ENCODE assay signal across 21 cellular contexts in genomic region chr20:56987992-56988391, GRCh38.
DNase-seq lines count a peak whose midpoint lies in the region; ATAC-seq and TF ChIP-seq lines count a peak whose summit lies in the region.
"Had no signal": no experiment of that assay in that cellular context is flagged by ENCODE, and none has a peak within 500 bp of the region (broad histone marks: within the 10 kb centered on the region; RNA-seq: fewer than 3 reads in every experiment).

No MANE protein-coding gene starts in this region.

- H3K9ac ChIP-seq in HCT116 (ENCODE audit: low read length) (no peak overlapping the region), trophoblast cell (ENCODE audit: low read length) (no peak overlapping the region)

- CTCF ChIA-PET in HCT116 (lab: Charles Lee), result interaction anchor here (1.0 kb wide), 1 partner anchor 14 kb away, joined by 3 read pairs; no protein-coding TSS in a partner anchor
- CTCF ChIA-PET in naive thymus-derived CD4-positive, alpha-beta T cell (lab: Charles Lee), result no interaction called here

- H2BK12ac ChIP-seq in trophoblast cell (ENCODE audit: low read length), result peak overlapping the region; percentile 74

- H2BK5ac ChIP-seq in trophoblast cell (ENCODE audit: low read depth, low read length, poor library complexity), result peak overlapping the region; percentile 75

- BruUV-seq in HCT116 (replicated peaks; lab: Mats Ljungman, UMichigan), result no TSS peak

- peak overlapping the region; percentile 23 to 52 for H3K4me3 ChIP-seq in HCT116 (replicated peaks in 1 of 2; ENCODE audit: low read depth in 1 of 2, low read length in 2 of 2)
- no peak overlapping the region for H3K4me3 ChIP-seq in trophoblast cell (ENCODE audit: low read depth, low read length)
- H3K4me3 ChIP-seq in naive thymus-derived CD4-positive, alpha-beta T cell (ENCODE audit: low read length), result no peak overlapping the region
- H3K4me3 ChIP-seq: spleen, stomach, upper lobe of left lung had no signal

- peak overlapping the region; percentile 40 for H3K14ac ChIP-seq in trophoblast cell (ENCODE audit: low read length)

- H3K27me3 Mint-ChIP-seq in chondrocyte (ENCODE audit: low read depth) (no peaks in the 10 kb centered on the region), T-helper 17 cell (peaks cover 20% of the 10 kb centered on the region)
- H3K27me3 Mint-ChIP-seq in naive thymus-derived CD4-positive, alpha-beta T cell, result peaks cover 0 to 29% (median 22%) of the 10 kb centered on the region in 5 donors

- no peaks in the 10 kb centered on the region for H3K9me2 ChIP-seq in HCT116 (ENCODE audit: insufficient read depth)

- H3K9me3 Mint-ChIP-seq in chondrocyte (ENCODE audit: low read depth), result peaks cover 33% of the 10 kb centered on the region
- peaks cover 0 to 44% (median 11%) of the 10 kb centered on the region in 11 donors for H3K9me3 Mint-ChIP-seq in naive thymus-derived CD4-positive, alpha-beta T cell
- H3K9me3 Mint-ChIP-seq: activated CD4-positive, alpha-beta T cell treated with anti-CD3 and anti-CD28 coated beads, Interleukin-2, amount 10 ng/mL, durations not matched to agents 7 days and 5 days had no signal

- RAD21 ChIA-PET in HCT116 (lab: Charles Lee; ENCODE audit: low non-redundant PET in 1 of 2, low total read pairs in 2 of 2, uncharacterized antibody in 2 of 2, unreplicated experiment in 2 of 2), result no interaction called here

- H3K4me3 Mint-ChIP-seq in chondrocyte (ENCODE audit: unreplicated experiment), result peak overlapping the region; percentile 51
- H3K4me3 Mint-ChIP-seq in naive thymus-derived CD4-positive, alpha-beta T cell, result no peak overlapping the region
- H3K4me3 Mint-ChIP-seq in T-helper 17 cell, result no peak overlapping the region
- H3K4me3 Mint-ChIP-seq: activated CD4-positive, alpha-beta T cell treated with anti-CD3 and anti-CD28 coated beads, Interleukin-2, amount 10 ng/mL, durations not matched to agents 7 days and 5 days; activated naive CD8-positive, alpha-beta T cell treated with anti-CD3 and anti-CD28 coated beads, Interleukin-2, amount 50 U/mL, for 24 hours; B cell had no signal

- no peak overlapping the region for H3K4ac ChIP-seq in trophoblast cell (ENCODE audit: low read depth, low read length)

- POLR2A ChIA-PET in HCT116 (lab: Charles Lee), result no interaction called here
- POLR2A ChIA-PET in naive thymus-derived CD4-positive, alpha-beta T cell (lab: Charles Lee), result no interaction called here

- H3K4me1 ChIP-seq in HCT116 (ENCODE audit: control insufficient read depth in 1 of 2, insufficient read depth in 2 of 2, low read length in 2 of 2), result peaks cover 0 to 22% of the 10 kb centered on the region in 2 experiments; a peak in 2 of 4 replicates
- peaks cover 7 to 8% of the 10 kb centered on the region in 2 experiments for H3K4me1 ChIP-seq in trophoblast cell (ENCODE audit: control insufficient read depth in 1 of 2, insufficient read depth in 2 of 2, low read length in 2 of 2)
- H3K4me1 ChIP-seq in naive thymus-derived CD4-positive, alpha-beta T cell (ENCODE audit: control insufficient read depth in 2 of 2, insufficient read depth in 2 of 2, low read length in 2 of 2), result no peaks in the 10 kb centered on the region
- H3K4me1 ChIP-seq: spleen, stomach, upper lobe of left lung had no signal

- no peak overlapping the region for H3K23ac ChIP-seq in trophoblast cell (ENCODE audit: low read length)

- H3K27ac Mint-ChIP-seq in chondrocyte (ENCODE audit: unreplicated experiment) (no peak overlapping the region), T-helper 17 cell (no peak overlapping the region)
- H3K27ac Mint-ChIP-seq in naive thymus-derived CD4-positive, alpha-beta T cell, result no peak overlapping the region
- H3K27ac Mint-ChIP-seq: activated CD4-positive, alpha-beta T cell treated with anti-CD3 and anti-CD28 coated beads, Interleukin-2, amount 10 ng/mL, durations not matched to agents 7 days and 5 days; activated naive CD8-positive, alpha-beta T cell treated with anti-CD3 and anti-CD28 coated beads, Interleukin-2, amount 50 U/mL, for 24 hours; B cell had no signal

- H4K91ac ChIP-seq in trophoblast cell (ENCODE audit: low read depth, low read length), result peak overlapping the region; percentile 83

- H4K8ac ChIP-seq in trophoblast cell (ENCODE audit: low read depth, low read length), result peak overlapping the region; percentile 31

- H3K36me3 Mint-ChIP-seq in chondrocyte (ENCODE audit: low read depth) (peaks cover 3% of the 10 kb centered on the region), T-helper 17 cell (ENCODE audit: low read depth) (no peaks in the 10 kb centered on the region)
- H3K36me3 Mint-ChIP-seq in naive thymus-derived CD4-positive, alpha-beta T cell, result no peaks in the 10 kb centered on the region

- peak overlapping the region; percentile 81 for H2BK120ac ChIP-seq in trophoblast cell (ENCODE audit: insufficient read depth, low read length, poor library complexity)

- H2AK5ac ChIP-seq in trophoblast cell (ENCODE audit: low read length), result no peak overlapping the region

- no peak for DNase-seq in HCT116 (ENCODE audit: low read depth, low spot score)
- peak; percentile 29 for DNase-seq in OCI-M1 (lab: John Stamatoyannopoulos, UW)
- DNase-seq in chondrocyte (ENCODE audit: low spot score), result no peak
- DNase-seq in trophoblast cell, result peak; percentile 83 to 85
- no peak for DNase-seq in naive thymus-derived CD4-positive, alpha-beta T cell
- no peak for DNase-seq in T-helper 17 cell
- DNase-seq: activated CD4-positive, alpha-beta T cell treated with anti-CD3 and anti-CD28 coated beads, Interleukin-2, amount 10 ng/mL, durations not matched to agents 7 days and 5 days; activated CD8-positive, alpha-beta memory T cell treated with anti-CD3 and anti-CD28 coated beads, Interleukin-2, amount 50 U/mL, for 4 hours; activated naive CD8-positive, alpha-beta T cell treated with anti-CD3 and anti-CD28 coated beads, Interleukin-2, amount 50 U/mL, for 24 hours; cortex of kidney; DMS79 treated with DMSO at 0.1 percent for 48 hours; hypothalamus; NCI-H2081; retina; SHP77; spleen; stimulated activated CD4-positive, alpha-beta T cell treated with anti-CD3 and anti-CD28 coated beads, Interleukin-4, amount 100 ng/mL, for 4 hours; stomach; upper lobe of left lung had no signal

- WGBS in trophoblast cell (ENCODE audit: extremely low coverage, insufficient coverage, insufficient read length), result no CpG with 5 or more reads among the region's 16 CpGs

- H3K79me2 ChIP-seq in HCT116 (ENCODE audit: insufficient read depth, low read length), result no peaks in the 10 kb centered on the region
- no peaks in the 10 kb centered on the region for H3K79me2 ChIP-seq in trophoblast cell (ENCODE audit: control insufficient read depth, insufficient read depth, low read length, poor library complexity)

- intact Hi-C loops in HCT116 (cut with micrococcal nuclease), result no loop called here
- intact Hi-C loops in naive thymus-derived CD4-positive, alpha-beta T cell (cut with micrococcal nuclease), result no loop called here

- peaks cover 10% of the 10 kb centered on the region for H3K4me1 Mint-ChIP-seq in chondrocyte (ENCODE audit: low read depth)
- no peaks in the 10 kb centered on the region for H3K4me1 Mint-ChIP-seq in naive thymus-derived CD4-positive, alpha-beta T cell
- H3K4me1 Mint-ChIP-seq in T-helper 17 cell, result no peaks in the 10 kb centered on the region
- H3K4me1 Mint-ChIP-seq: activated CD4-positive, alpha-beta T cell treated with anti-CD3 and anti-CD28 coated beads, Interleukin-2, amount 10 ng/mL, durations not matched to agents 7 days and 5 days; activated naive CD8-positive, alpha-beta T cell treated with anti-CD3 and anti-CD28 coated beads, Interleukin-2, amount 50 U/mL, for 24 hours; B cell had no signal

- no peak for TF ChIP-seq POLR2A in HCT116 (IDR thresholded peaks at IDR 0.05; ENCODE audit: borderline replicate concordance, extremely low read depth, insufficient read depth, insufficient read length)

- peak overlapping the region; percentile 34 for H3K18ac ChIP-seq in trophoblast cell (ENCODE audit: low read length)

- H3K36me3 ChIP-seq in HCT116 (ENCODE audit: control insufficient read depth in 1 of 2, insufficient read depth in 2 of 2, low read length in 2 of 2) (no peaks in the 10 kb centered on the region), trophoblast cell (ENCODE audit: control insufficient read depth in 1 of 2, insufficient read depth in 2 of 2, low read length in 2 of 2) (no peaks in the 10 kb centered on the region)
- no peaks in the 10 kb centered on the region for H3K36me3 ChIP-seq in naive thymus-derived CD4-positive, alpha-beta T cell (ENCODE audit: control insufficient read depth in 2 of 3, insufficient read depth in 3 of 3, low read length in 3 of 3)
- H3K36me3 ChIP-seq: spleen, stomach, upper lobe of left lung had no signal

- TF ChIP-seq RAD21 in HCT116 (IDR thresholded peaks at IDR 0.05; ENCODE audit: low read depth), result no peak

- H3K27ac ChIP-seq in HCT116 (ENCODE audit: low read depth, low read length) (no peak overlapping the region), trophoblast cell (ENCODE audit: low read depth, low read length) (peak overlapping the region; percentile 89)
- no peak overlapping the region for H3K27ac ChIP-seq in naive thymus-derived CD4-positive, alpha-beta T cell (ENCODE audit: low read depth, low read length)
- H3K27ac ChIP-seq: spleen, stomach, upper lobe of left lung had no signal

- H3K27me3 ChIP-seq in HCT116 (ENCODE audit: insufficient read depth, low read length), result no peaks in the 10 kb centered on the region
- H3K27me3 ChIP-seq in trophoblast cell (ENCODE audit: insufficient read depth, low read length), result no peaks in the 10 kb centered on the region
- H3K27me3 ChIP-seq in naive thymus-derived CD4-positive, alpha-beta T cell (ENCODE audit: control insufficient read depth in 2 of 2, insufficient read depth in 2 of 2, low read length in 2 of 2), result peaks cover 0 to 3% of the 10 kb centered on the region in 2 donors
- H3K27me3 ChIP-seq: upper lobe of left lung had no signal

- H3K79me1 ChIP-seq in trophoblast cell (ENCODE audit: low read length), result peaks cover 12% of the 10 kb centered on the region

- H4K20me1 ChIP-seq in HCT116 (ENCODE audit: insufficient read depth), result no peaks in the 10 kb centered on the region

- H3K9me3 ChIP-seq in HCT116 (ENCODE audit: control insufficient read depth in 1 of 2, insufficient read depth in 1 of 2, low read depth in 1 of 2, low read length in 2 of 2), result peaks cover 0 to 4% of the 10 kb centered on the region in 2 experiments; a peak in 2 of 4 replicates
- H3K9me3 ChIP-seq in trophoblast cell (ENCODE audit: insufficient read depth, low read depth, low read length), result peaks cover 4% of the 10 kb centered on the region
- peaks cover 0 to 13% (median 5%) of the 10 kb centered on the region in 3 experiments for H3K9me3 ChIP-seq in naive thymus-derived CD4-positive, alpha-beta T cell (ENCODE audit: control insufficient read depth in 2 of 3, low read length in 3 of 3)
- H3K9me3 ChIP-seq in T-helper 17 cell (ENCODE audit: control insufficient read depth, low read length, poor library complexity, severe bottlenecking), result no peaks in the 10 kb centered on the region

- TF ChIP-seq CTCF in HCT116 (IDR thresholded peaks at IDR 0.05 in 2 of 3, conservative IDR thresholded peaks at IDR 0.05 in 1 of 3; ENCODE audit: borderline replicate concordance in 1 of 3, insufficient read depth in 1 of 3, low read depth in 2 of 3, low read length in 2 of 3) (no peak), chondrocyte (IDR thresholded peaks at IDR 0.05) (no peak)

- H4K12ac ChIP-seq in trophoblast cell (ENCODE audit: low read depth, low read length), result no peak overlapping the region

- ATAC-seq in HCT116 (peak; percentile 76), HG03432 (IDR thresholded peaks at IDR 0.05; ENCODE audit: unreplicated experiment) (no peak), T-helper 17 cell (no peak)
- no peak for ATAC-seq in naive thymus-derived CD4-positive, alpha-beta T cell
- ATAC-seq: activated naive CD8-positive, alpha-beta T cell treated with anti-CD3 and anti-CD28 coated beads, Interleukin-2, amount 50 U/mL, for 24 hours had no signal

- H2AFZ ChIP-seq in HCT116 (ENCODE audit: low read depth, low read length, poor library complexity, severe bottlenecking), result peak overlapping the region; percentile 85
- H2AFZ ChIP-seq in trophoblast cell (ENCODE audit: insufficient read depth, low read length, poor library complexity), result no peak overlapping the region

- peak overlapping the region; percentile 79 for H3K4me2 ChIP-seq in HCT116 (ENCODE audit: low read length)
- peak overlapping the region; percentile 39 for H3K4me2 ChIP-seq in trophoblast cell (ENCODE audit: low read length)

Comparison
In these comparisons a context has a peak if more than half of its experiments do, and no peak if none do; other contexts are left out.
1. DNase-seq: peak in OCI-M1 (single experiment) and trophoblast cell (2 of 2); none in HCT116 (single experiment), chondrocyte (single experiment), naive thymus-derived CD4-positive, alpha-beta T cell (0 of 9) and T-helper 17 cell (0 of 3).
2. H3K4me3 ChIP-seq: peak in HCT116 (2 of 2); none in trophoblast cell (single experiment) and naive thymus-derived CD4-positive, alpha-beta T cell (single experiment).